In genomic region chr11:10302744-10303557, GRCh38 we compare ENCODE assay signal across 8 cellular contexts. TPM values are rescaled to one million over a fixed set of nuclear protein-coding genes. Genes with fewer than 3 reads are reported as not detected.
DNase-seq lines count a peak whose midpoint lies in the region; ATAC-seq and TF ChIP-seq lines count a peak whose summit lies in the region.

No MANE protein-coding gene starts in this region.

- POLR2A ChIA-PET in WTC11 (lab: Charles Lee), result interaction anchor here (1.1 to 6.5 kb wide), 3 partner anchors 10 to 49 kb away, joined by 3 to 37 read pairs (median 5); no protein-coding TSS in a partner anchor

- intact Hi-C loops in spleen (cut with DNase I; ENCODE audit: low total_unique reads), result no loop called here

- H3K27ac Mint-ChIP-seq in WTC11, result peak overlapping the region; percentile 62; the same call in 1 of the 2 replicates

- H3K9me3 ChIP-seq in MG63 (no peaks in the 10 kb centered on the region), spleen (no peaks in the 10 kb centered on the region)

- peak in 1 of 3 donors; percentile 16 for TF ChIP-seq POLR2A in spleen (IDR thresholded peaks at IDR 0.05)

- no peaks in the 10 kb centered on the region for H3K27me3 ChIP-seq in MG63
- no peaks in the 10 kb centered on the region for H3K27me3 ChIP-seq in kidney epithelial cell (ENCODE audit: control insufficient read depth, insufficient read depth, low read length)
- peaks cover 0 to 36% (median 17%) of the 10 kb centered on the region in 7 donors for H3K27me3 ChIP-seq in spleen (replicated peaks in 1 of 7)

- H3K36me3 Mint-ChIP-seq in WTC11, result peaks cover 12% of the 10 kb centered on the region

- H3K4me1 ChIP-seq in spleen, result peaks cover 18 to 74% (median 62%) of the 10 kb centered on the region in 6 donors

- 1 to 3% (median 2%) methylated on average over 51 to 56 of the region's 56 CpGs for WGBS in spleen, 5 donors

- H3K9me3 Mint-ChIP-seq in WTC11, result no peaks in the 10 kb centered on the region

- peaks cover 55% of the 10 kb centered on the region for H3K27me3 Mint-ChIP-seq in WTC11 (ENCODE audit: low read depth)

- peak overlapping the region; percentile 97 for H3K4me3 Mint-ChIP-seq in WTC11

- peaks cover 16% of the 10 kb centered on the region for H3K4me1 Mint-ChIP-seq in WTC11

- H3K27ac ChIP-seq in spleen, result peak overlapping the region; percentile 74 to 94 (median 90)

- peak; percentile 72 for DNase-seq in GM04504 (ENCODE audit: low read depth)
- peak; percentile 88 for DNase-seq in MG63
- peak; percentile 62 for DNase-seq in WTC11 (ENCODE audit: low spot score)
- DNase-seq in choroid plexus epithelial cell (ENCODE audit: low read depth), result peak; percentile 78
- no peak for DNase-seq in kidney epithelial cell (ENCODE audit: low read depth)
- peak; percentile 96 for DNase-seq in spleen

- H3K36me3 ChIP-seq in MG63 (peaks cover 47% of the 10 kb centered on the region), kidney epithelial cell (ENCODE audit: control insufficient read depth, insufficient read depth, low read length) (no peaks in the 10 kb centered on the region), spleen (peaks cover 0 to 9% (median 0%) of the 10 kb centered on the region in 6 donors)

- CTCF ChIA-PET in WTC11 (lab: Charles Lee), result interaction anchor here (0.7 to 9.9 kb wide), 11 partner anchors 10 to 544 kb away, joined by 3 to 149 read pairs (median 5); no protein-coding TSS in a partner anchor

- TF ChIP-seq CTCF in WTC11 (IDR thresholded peaks at IDR 0.05) (no peak), choroid plexus epithelial cell (conservative IDR thresholded peaks at IDR 0.05; ENCODE audit: low read depth, low read length) (no peak), kidney epithelial cell (IDR thresholded peaks at IDR 0.05; ENCODE audit: insufficient read depth, low read length, poor library complexity, severe bottlenecking) (no peak), spleen (IDR thresholded peaks at IDR 0.05 in 8 of 11, conservative IDR thresholded peaks at IDR 0.05 in 3 of 11) (peak in 3 of 11 experiments; percentile 25 to 27 (median 26))

- H3K4me3 ChIP-seq in MG63 (peak overlapping the region; percentile 92), choroid plexus epithelial cell (ENCODE audit: low read depth, low read length) (peak overlapping the region; percentile 98), kidney epithelial cell (ENCODE audit: low read depth, low read length) (peak overlapping the region; percentile 55), spleen (peak overlapping the region; percentile 63 to 96 (median 70))

- ATAC-seq in WTC11, result peak; percentile 3
- ATAC-seq in GM18873 (IDR thresholded peaks at IDR 0.05; ENCODE audit: low FRiP score, unreplicated experiment), result no peak
- ATAC-seq in GM18870 (IDR thresholded peaks at IDR 0.05; ENCODE audit: unreplicated experiment), result no peak

TF ChIP-seq in WTC11, 78 proteins besides CTCF, POLR2A, EP300 and RAD21 (continues in another document):
- TF ChIP-seq, protein P1, sequence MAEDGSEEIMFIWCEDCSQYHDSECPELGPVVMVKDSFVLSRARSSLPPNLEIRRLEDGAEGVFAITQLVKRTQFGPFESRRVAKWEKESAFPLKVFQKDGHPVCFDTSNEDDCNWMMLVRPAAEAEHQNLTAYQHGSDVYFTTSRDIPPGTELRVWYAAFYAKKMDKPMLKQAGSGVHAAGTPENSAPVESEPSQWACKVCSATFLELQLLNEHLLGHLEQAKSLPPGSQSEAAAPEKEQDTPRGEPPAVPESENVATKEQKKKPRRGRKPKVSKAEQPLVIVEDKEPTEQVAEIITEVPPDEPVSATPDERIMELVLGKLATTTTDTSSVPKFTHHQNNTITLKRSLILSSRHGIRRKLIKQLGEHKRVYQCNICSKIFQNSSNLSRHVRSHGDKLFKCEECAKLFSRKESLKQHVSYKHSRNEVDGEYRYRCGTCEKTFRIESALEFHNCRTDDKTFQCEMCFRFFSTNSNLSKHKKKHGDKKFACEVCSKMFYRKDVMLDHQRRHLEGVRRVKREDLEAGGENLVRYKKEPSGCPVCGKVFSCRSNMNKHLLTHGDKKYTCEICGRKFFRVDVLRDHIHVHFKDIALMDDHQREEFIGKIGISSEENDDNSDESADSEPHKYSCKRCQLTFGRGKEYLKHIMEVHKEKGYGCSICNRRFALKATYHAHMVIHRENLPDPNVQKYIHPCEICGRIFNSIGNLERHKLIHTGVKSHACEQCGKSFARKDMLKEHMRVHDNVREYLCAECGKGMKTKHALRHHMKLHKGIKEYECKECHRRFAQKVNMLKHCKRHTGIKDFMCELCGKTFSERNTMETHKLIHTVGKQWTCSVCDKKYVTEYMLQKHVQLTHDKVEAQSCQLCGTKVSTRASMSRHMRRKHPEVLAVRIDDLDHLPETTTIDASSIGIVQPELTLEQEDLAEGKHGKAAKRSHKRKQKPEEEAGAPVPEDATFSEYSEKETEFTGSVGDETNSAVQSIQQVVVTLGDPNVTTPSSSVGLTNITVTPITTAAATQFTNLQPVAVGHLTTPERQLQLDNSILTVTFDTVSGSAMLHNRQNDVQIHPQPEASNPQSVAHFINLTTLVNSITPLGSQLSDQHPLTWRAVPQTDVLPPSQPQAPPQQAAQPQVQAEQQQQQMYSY (CRISPR knock-in tag; IDR thresholded peaks at IDR 0.05), result 0 out of 2 replicates have a peak, but pooled peaks have one; percentile 14
- peak; percentile 54; the same call in 1 of the 2 replicates for TF ChIP-seq JUN (CRISPR knock-in tag; IDR thresholded peaks at IDR 0.05)
- TF ChIP-seq, protein P2, sequence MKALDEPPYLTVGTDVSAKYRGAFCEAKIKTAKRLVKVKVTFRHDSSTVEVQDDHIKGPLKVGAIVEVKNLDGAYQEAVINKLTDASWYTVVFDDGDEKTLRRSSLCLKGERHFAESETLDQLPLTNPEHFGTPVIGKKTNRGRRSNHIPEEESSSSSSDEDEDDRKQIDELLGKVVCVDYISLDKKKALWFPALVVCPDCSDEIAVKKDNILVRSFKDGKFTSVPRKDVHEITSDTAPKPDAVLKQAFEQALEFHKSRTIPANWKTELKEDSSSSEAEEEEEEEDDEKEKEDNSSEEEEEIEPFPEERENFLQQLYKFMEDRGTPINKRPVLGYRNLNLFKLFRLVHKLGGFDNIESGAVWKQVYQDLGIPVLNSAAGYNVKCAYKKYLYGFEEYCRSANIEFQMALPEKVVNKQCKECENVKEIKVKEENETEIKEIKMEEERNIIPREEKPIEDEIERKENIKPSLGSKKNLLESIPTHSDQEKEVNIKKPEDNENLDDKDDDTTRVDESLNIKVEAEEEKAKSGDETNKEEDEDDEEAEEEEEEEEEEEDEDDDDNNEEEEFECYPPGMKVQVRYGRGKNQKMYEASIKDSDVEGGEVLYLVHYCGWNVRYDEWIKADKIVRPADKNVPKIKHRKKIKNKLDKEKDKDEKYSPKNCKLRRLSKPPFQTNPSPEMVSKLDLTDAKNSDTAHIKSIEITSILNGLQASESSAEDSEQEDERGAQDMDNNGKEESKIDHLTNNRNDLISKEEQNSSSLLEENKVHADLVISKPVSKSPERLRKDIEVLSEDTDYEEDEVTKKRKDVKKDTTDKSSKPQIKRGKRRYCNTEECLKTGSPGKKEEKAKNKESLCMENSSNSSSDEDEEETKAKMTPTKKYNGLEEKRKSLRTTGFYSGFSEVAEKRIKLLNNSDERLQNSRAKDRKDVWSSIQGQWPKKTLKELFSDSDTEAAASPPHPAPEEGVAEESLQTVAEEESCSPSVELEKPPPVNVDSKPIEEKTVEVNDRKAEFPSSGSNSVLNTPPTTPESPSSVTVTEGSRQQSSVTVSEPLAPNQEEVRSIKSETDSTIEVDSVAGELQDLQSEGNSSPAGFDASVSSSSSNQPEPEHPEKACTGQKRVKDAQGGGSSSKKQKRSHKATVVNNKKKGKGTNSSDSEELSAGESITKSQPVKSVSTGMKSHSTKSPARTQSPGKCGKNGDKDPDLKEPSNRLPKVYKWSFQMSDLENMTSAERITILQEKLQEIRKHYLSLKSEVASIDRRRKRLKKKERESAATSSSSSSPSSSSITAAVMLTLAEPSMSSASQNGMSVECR (CRISPR knock-in tag; IDR thresholded peaks at IDR 0.05; ENCODE audit: borderline replicate concordance), result peak; percentile 59; the same call in 1 of the 2 replicates
- TF ChIP-seq, protein P3, sequence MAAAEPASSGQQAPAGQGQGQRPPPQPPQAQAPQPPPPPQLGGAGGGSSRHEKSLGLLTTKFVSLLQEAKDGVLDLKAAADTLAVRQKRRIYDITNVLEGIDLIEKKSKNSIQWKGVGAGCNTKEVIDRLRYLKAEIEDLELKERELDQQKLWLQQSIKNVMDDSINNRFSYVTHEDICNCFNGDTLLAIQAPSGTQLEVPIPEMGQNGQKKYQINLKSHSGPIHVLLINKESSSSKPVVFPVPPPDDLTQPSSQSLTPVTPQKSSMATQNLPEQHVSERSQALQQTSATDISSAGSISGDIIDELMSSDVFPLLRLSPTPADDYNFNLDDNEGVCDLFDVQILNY (CRISPR knock-in tag; IDR thresholded peaks at IDR 0.05), result 0 out of 2 replicates have a peak, but pooled peaks have one; percentile 35
- no peak for TF ChIP-seq ZNF423 (CRISPR knock-in tag; IDR thresholded peaks at IDR 0.05)
- TF ChIP-seq ATF1 (CRISPR knock-in tag; IDR thresholded peaks at IDR 0.05), result no peak
- TF ChIP-seq FOXP1 (CRISPR knock-in tag; IDR thresholded peaks at IDR 0.05; ENCODE audit: borderline replicate concordance), result peak; percentile 59; the same call in 1 of the 2 replicates
- 0 out of 2 replicates have a peak, but pooled peaks have one; percentile 20 for TF ChIP-seq TEAD1 (CRISPR knock-in tag; IDR thresholded peaks at IDR 0.05)
- TF ChIP-seq USF2 (CRISPR knock-in tag; IDR thresholded peaks at IDR 0.05), result peak; percentile 9; the same call in 1 of the 2 replicates
- no peak for TF ChIP-seq EMX1 (CRISPR knock-in tag; IDR thresholded peaks at IDR 0.05)

RNA-seq across cellular contexts. Expression of gene ADM, which starts 1.9 kb away (rescaled TPM):
- 95.6 and 135 TPM in 2 replicates for total RNA-seq in MG63 (2014; rRNA removed; shearing (Covaris generic); ENCODE audit: low replicate concordance)
- 18.7 to 40.8 TPM (median 40.1 TPM) in 3 replicates for total RNA-seq in WTC11 (2021)
- total RNA-seq in kidney epithelial cell, result 59.8 and 68.1 TPM in 2 replicates
- 10 to 100 TPM; 25.6 to 88.0 (median 38.3) TPM for total RNA-seq in spleen
- polyA plus RNA-seq in spleen, result 1 to 10 TPM; 5.2 to 7.8 (median 7.3) TPM

RNA-seq across cellular contexts. Expression of gene SBF2, which starts 8.9 kb away (rescaled TPM):
- total RNA-seq in MG63 (2014; rRNA removed; shearing (Covaris generic); ENCODE audit: low replicate concordance), result 16.7 and 23.2 TPM in 2 replicates
- total RNA-seq in WTC11 (2021), result 46.2 to 53.6 TPM (median 47.6 TPM) in 3 replicates
- total RNA-seq in kidney epithelial cell, result 21.1 and 25.4 TPM in 2 replicates
- 10 to 100 TPM; 38.2 to 70.9 (median 67.3) TPM for total RNA-seq in spleen
- polyA plus RNA-seq in spleen, result 1 to 10 TPM; 3.6 to 5.0 (median 4.3) TPM
